In the genomic region with DNA sequence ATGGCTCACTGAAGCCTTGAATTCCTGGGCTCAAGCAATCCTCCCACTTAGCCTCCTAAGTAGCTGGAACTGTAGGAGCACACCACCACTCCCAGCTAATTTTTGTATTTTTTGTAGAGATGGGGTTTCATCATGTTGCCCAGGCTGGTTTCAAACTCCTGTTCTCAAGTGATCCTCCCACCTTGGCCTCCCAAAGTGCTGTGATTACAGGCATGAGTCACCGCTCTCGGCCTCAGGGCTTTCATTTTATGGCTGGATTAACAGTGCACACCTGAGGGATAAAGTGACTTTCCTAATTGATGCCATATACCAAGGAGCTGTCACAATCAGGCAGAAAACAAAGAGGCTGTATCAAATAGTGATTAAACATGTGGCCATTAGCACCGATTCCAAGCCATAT, we compare ENCODE assay signal across 14 cellular contexts. TPM values are rescaled to one million over a fixed set of nuclear protein-coding genes. Genes with fewer than 3 reads are reported as not detected.
DNase-seq lines count a peak whose midpoint lies in the region; ATAC-seq, FAIRE-seq and TF ChIP-seq lines count a peak whose summit lies in the region.
"Not testable (repeated sequence)": the region's sequence is repeated elsewhere in the genome, so short reads cannot be mapped to it uniquely, and the experiment has no call there.
"Had no signal": no experiment of that assay in that cellular context is flagged by ENCODE, and none has a peak within 500 bp of the region (broad histone marks: within the 10 kb centered on the region; RNA-seq: fewer than 3 reads in every experiment).

No MANE protein-coding gene starts in this region.

- not testable (repeated sequence) for TF ChIP-seq RAD21 in HCT116 (IDR thresholded peaks at IDR 0.05; ENCODE audit: low read depth)

- H3K4me1 ChIP-seq in HCT116 (ENCODE audit: control insufficient read depth in 1 of 2, insufficient read depth in 2 of 2, low read length in 2 of 2); PC-3 (ENCODE audit: insufficient read depth, low read length); mammary epithelial cell (ENCODE audit: insufficient read depth, low read length); foreskin keratinocyte; small intestine (ENCODE audit: control insufficient read depth in 2 of 2, insufficient read depth in 1 of 2, low read depth in 1 of 2, low read length in 1 of 2): not testable (repeated sequence)

- CTCF ChIA-PET in HCT116 (lab: Charles Lee); PC-3 (lab: Charles Lee); mammary epithelial cell (lab: Charles Lee; ENCODE audit: low non-redundant PET): not testable (repeated sequence)

- H3K9me2 ChIP-seq in HCT116 (ENCODE audit: insufficient read depth); PC-3 (replicated peaks; ENCODE audit: low read length): not testable (repeated sequence)

- DNase-seq in HCT116 (ENCODE audit: low read depth, low spot score); foreskin keratinocyte: not testable (repeated sequence)
- DNase-seq in NCI-H226 (peak; percentile 7), PC-3 (peak; percentile 29), mammary epithelial cell (peak; percentile 19), small intestine (peak; percentile 27)

- ATAC-seq in HCT116, result peak; percentile 40; the same call in 1 of the 2 replicates
- not testable (repeated sequence) for ATAC-seq in PC-3
- peak; percentile 58 for ATAC-seq in foreskin keratinocyte

- dilution Hi-C loops in mammary epithelial cell (cut with HindIII; ENCODE audit: low sequenced_read_pairs), result not testable (repeated sequence)

- TF ChIP-seq POLR2A in HCT116 (IDR thresholded peaks at IDR 0.05; ENCODE audit: borderline replicate concordance, extremely low read depth, insufficient read depth, insufficient read length), result not testable (repeated sequence)

- not testable (repeated sequence) for BruUV-seq in HCT116 (replicated peaks; lab: Mats Ljungman, UMichigan); PC-3 (replicated peaks; lab: Mats Ljungman, UMichigan); mammary epithelial cell (replicated peaks; lab: Mats Ljungman, UMichigan)

- intact Hi-C loops in HCT116 (cut with micrococcal nuclease); PC-3 (cut with micrococcal nuclease); mammary epithelial cell (cut with micrococcal nuclease): not testable (repeated sequence)

- H3K27me3 ChIP-seq in HCT116 (ENCODE audit: insufficient read depth, low read length); PC-3 (ENCODE audit: low read length); mammary epithelial cell (ENCODE audit: insufficient read depth, low read length); foreskin keratinocyte; small intestine (ENCODE audit: control insufficient read depth in 2 of 2, insufficient read depth in 2 of 2, low read length in 2 of 2): not testable (repeated sequence)

- POLR2A ChIA-PET in HCT116 (lab: Charles Lee), result not testable (repeated sequence)
- POLR2A ChIA-PET in PC-3 (lab: Charles Lee; ENCODE audit: unreplicated experiment), result interaction anchor here (0.6 kb wide), 1 partner anchor 452 kb away, joined by 4 read pairs; no protein-coding TSS in a partner anchor

- not testable (repeated sequence) for TF ChIP-seq CTCF in HCT116 (IDR thresholded peaks at IDR 0.05 in 2 of 3, conservative IDR thresholded peaks at IDR 0.05 in 1 of 3; ENCODE audit: borderline replicate concordance in 1 of 3, insufficient read depth in 1 of 3, low read depth in 2 of 3, low read length in 2 of 3); PC-3 (conservative IDR thresholded peaks at IDR 0.05; ENCODE audit: low read depth, low read length); mammary epithelial cell (conservative IDR thresholded peaks at IDR 0.05 in 1 of 2, IDR thresholded peaks at IDR 0.05 in 1 of 2; ENCODE audit: extremely low read depth in 1 of 2, insufficient read depth in 1 of 2, low read depth in 1 of 2, low read length in 2 of 2); foreskin keratinocyte (conservative IDR thresholded peaks at IDR 0.05)

- H3F3A ChIP-seq in PC-3 (ENCODE audit: low read length, unreplicated experiment), result not testable (repeated sequence)

- FAIRE-seq in small intestine (lab: Jason Lieb, UNC), result not testable (repeated sequence)

- H3K4me3 ChIP-seq in HCT116 (replicated peaks in 1 of 2; ENCODE audit: low read depth in 1 of 2, low read length in 2 of 2); PC-3 (ENCODE audit: low read length); mammary epithelial cell (replicated peaks in 1 of 3; ENCODE audit: insufficient read depth in 1 of 3, low read depth in 2 of 3, low read length in 3 of 3); small intestine (ENCODE audit: low read depth in 1 of 2, low read length in 2 of 2): not testable (repeated sequence)

- H3K27ac ChIP-seq in HCT116 (ENCODE audit: low read depth, low read length); PC-3 (ENCODE audit: low read length); mammary epithelial cell (ENCODE audit: insufficient read depth, low read depth, low read length); foreskin keratinocyte; small intestine (ENCODE audit: low read depth in 1 of 2, low read length in 1 of 2): not testable (repeated sequence)

- not testable (repeated sequence) for H3K79me2 ChIP-seq in HCT116 (ENCODE audit: insufficient read depth, low read length); PC-3 (ENCODE audit: low read length); mammary epithelial cell (ENCODE audit: insufficient read depth, low read length)

- not testable (repeated sequence) for H3K9me3 ChIP-seq in HCT116 (ENCODE audit: control insufficient read depth in 1 of 2, insufficient read depth in 1 of 2, low read depth in 1 of 2, low read length in 2 of 2); PC-3 (ENCODE audit: low read length); mammary epithelial cell (replicated peaks; ENCODE audit: insufficient read depth, low read length); small intestine (ENCODE audit: control insufficient read depth, low read depth)

- WGBS in mammary epithelial cell (ENCODE audit: low coverage, missing lambda C conversion rate), result 89% methylated on average over 3 of the region's 3 CpGs
- 9 to 75% (median 49%) methylated on average over 3 of the region's 3 CpGs for WGBS in small intestine, 3 donors

- not testable (repeated sequence) for H2AFZ ChIP-seq in HCT116 (ENCODE audit: low read depth, low read length, poor library complexity, severe bottlenecking); PC-3 (ENCODE audit: low read length); mammary epithelial cell (ENCODE audit: low read depth, low read length)

- in situ Hi-C loops in mammary epithelial cell (cut with MboI; ENCODE audit: low sequenced_read_pairs in 2 of 2), result not testable (repeated sequence)

- H3K36me3 ChIP-seq in HCT116 (ENCODE audit: control insufficient read depth in 1 of 2, insufficient read depth in 2 of 2, low read length in 2 of 2); PC-3 (ENCODE audit: low read depth, low read length); mammary epithelial cell (ENCODE audit: insufficient read depth, low read length); small intestine (ENCODE audit: control insufficient read depth in 2 of 2, insufficient read depth in 2 of 2, low read length in 2 of 2): not testable (repeated sequence)

- not testable (repeated sequence) for H4K20me1 ChIP-seq in HCT116 (ENCODE audit: insufficient read depth); PC-3 (ENCODE audit: low read length); mammary epithelial cell (ENCODE audit: insufficient read depth, low read length)

- not testable (repeated sequence) for H3K9ac ChIP-seq in HCT116 (ENCODE audit: low read length); PC-3 (ENCODE audit: low read length); mammary epithelial cell (ENCODE audit: insufficient read depth, low read length)

- RAD21 ChIA-PET in HCT116 (lab: Charles Lee; ENCODE audit: low non-redundant PET in 1 of 2, low total read pairs in 2 of 2, uncharacterized antibody in 2 of 2, unreplicated experiment in 2 of 2), result not testable (repeated sequence)

- H3K4me2 ChIP-seq in HCT116 (ENCODE audit: low read length), result peak overlapping the region; percentile 22; the same call in 1 of the 2 replicates
- H3K4me2 ChIP-seq in PC-3 (ENCODE audit: low read length); mammary epithelial cell (ENCODE audit: insufficient read depth, low read depth, low read length): not testable (repeated sequence)

RNA-seq across cellular contexts. Expression of a gene that starts 21.5 kb away (rescaled TPM):
- not detected for total RNA-seq in HCT116 (2021; ENCODE audit: unreplicated experiment)
- not detected in 2 replicates for polyA plus RNA-seq in HCT116 (2012)
- total RNA-seq in PC-3 (2014; rRNA removed), result not detected in 2 replicates
- under 1 TPM in 1 of 2 donors, not detected in 1; under 0.01 TPM for total RNA-seq in mammary epithelial cell
- not detected for polyA plus RNA-seq in mammary epithelial cell
- polyA minus RNA-seq in mammary epithelial cell, result not detected
- not detected in 2 replicates for total RNA-seq in foreskin keratinocyte
- not detected in 2 replicates for polyA plus RNA-seq in foreskin keratinocyte
- polyA plus RNA-seq in small intestine, result under 1 TPM in 1 of 3 donors, not detected in 2; 0.07 TPM
- total RNA-seq: A172; A673; Calu3; CD4-positive, alpha-beta memory T cell; GM12878; GM23248; H1; H7 had no signal
- polyA plus RNA-seq: CD4-positive, alpha-beta memory T cell; H1 had no signal
